ENCODE assay signal across 1 cellular context in the genomic region with DNA sequence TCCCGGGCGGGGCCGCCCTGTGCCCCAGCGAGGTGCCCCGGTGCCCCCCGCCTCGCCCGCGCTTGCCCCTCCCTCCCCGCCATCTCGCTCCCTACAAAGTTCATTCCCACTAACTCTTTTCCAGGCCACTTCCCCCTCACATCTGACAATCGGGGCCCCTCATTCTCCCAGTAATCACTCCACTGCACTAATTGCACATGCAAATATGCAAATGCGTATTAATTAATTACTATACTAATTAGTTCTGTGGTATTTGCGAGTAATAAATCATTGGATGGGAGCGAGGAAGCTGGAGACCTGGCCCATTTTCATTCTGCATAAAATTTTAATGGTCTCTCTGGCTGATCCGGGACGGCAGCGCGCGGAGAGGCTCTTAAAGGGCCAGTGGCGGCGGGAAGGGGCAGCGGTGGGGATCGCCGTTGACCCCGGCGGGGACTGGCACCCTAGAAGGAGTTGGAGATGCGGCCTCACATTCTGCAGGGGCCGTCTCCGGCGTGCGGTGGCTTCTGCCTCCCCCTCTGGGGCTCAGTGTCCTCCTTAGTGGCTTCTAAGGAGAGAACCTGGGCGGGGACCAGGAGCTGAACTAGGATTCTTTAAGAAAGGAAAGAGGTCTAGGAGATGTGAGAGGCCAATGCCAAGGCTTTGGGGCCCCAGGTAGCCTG.
TF ChIP-seq lines count a peak whose summit lies in the region.

No MANE protein-coding gene starts in this region.

TF ChIP-seq in WTC11, 78 proteins besides CTCF, POLR2A, EP300 and RAD21 (continued from another document):
- TF ChIP-seq, protein P1, sequence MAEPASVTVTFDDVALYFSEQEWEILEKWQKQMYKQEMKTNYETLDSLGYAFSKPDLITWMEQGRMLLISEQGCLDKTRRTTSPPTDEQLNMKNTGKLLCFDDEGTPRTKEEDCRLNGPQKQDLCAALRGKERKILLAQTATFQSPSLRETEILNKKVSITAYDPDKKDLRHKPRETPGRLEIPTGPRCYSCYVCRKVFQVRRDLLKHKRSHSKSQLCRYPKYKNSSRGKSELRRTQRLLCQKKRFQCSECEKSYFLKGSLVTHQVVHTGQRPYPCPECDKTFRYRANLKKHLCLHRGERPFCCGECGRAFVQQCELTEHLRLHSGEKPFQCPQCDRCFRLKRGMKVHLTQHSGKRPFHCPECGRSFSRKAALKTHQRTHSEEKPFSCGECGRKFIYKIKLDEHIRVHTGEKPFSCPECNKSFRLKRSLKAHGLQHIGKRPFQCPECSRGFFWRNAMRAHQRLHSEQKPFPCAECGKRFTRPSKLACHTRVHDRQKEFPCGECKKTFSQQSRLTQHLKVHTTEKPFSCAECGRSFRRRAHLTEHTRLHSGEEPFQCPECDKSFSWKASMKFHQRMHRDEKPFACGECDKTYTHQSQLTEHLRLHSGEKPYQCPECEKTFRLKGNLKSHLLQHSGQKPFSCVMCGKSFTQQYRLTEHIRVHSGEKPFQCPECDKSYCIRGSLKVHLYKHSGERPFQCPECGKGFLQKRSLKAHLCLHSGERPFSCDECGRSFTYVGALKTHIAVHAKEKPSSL (CRISPR knock-in tag; conservative IDR thresholded peaks at IDR 0.05) = no peak
- TF ChIP-seq CBFB (CRISPR knock-in tag; IDR thresholded peaks at IDR 0.05; ENCODE audit: low read depth) (no peak), SOX15 (CRISPR knock-in tag; IDR thresholded peaks at IDR 0.05) (no peak), EMX1 (CRISPR knock-in tag; IDR thresholded peaks at IDR 0.05) (no peak)
